ENCODE assay signal across 8 cellular contexts in the genomic region with DNA sequence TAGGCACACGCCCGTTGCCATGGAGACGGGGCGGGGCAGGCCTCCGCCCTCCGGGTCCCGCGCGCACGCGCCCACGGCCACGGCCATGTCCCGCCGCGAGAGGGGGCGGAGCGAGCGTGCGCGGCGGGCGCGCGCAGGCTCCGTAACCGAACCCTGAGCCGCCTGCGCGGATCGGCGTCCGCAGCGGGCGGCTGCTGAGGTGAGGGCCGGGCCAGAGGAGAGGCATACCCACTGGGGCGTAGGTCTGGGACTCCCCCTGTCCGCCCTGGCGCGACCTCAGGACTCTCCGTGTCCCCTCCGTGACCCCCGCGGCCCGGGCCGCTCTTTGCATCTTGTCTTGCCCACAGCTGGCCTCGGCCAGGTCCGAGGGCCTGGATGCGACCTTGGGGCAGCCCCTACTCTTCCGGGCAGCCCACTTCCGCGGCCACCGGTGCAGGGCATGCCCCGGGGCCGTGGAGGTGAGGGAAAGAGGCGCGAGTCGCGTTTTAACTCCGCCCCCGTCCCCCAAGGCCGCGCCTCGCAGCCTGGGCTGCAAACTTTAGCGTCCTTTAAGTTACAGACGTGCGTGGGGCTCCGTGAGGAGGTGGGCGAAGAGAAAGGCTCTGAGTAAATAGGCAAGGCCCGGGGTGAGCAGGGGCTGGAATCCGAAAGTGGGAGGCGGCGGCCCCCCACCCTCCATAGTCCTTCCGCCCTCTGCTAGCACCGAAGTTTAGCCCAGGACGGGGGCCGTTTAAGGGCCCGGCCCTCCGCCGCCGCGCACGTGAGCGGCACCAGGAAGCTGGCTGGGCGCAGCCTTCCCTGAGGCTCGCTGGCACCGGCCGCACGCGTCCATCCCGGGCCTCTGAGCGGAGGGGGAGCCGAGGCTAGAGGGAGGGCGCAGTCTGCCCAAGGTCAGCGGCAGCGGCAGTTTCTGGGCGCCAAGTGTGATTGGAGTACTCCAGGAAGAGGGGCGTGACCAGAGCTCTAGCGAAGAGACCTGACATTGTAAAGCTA. TPM values are rescaled to one million over a fixed set of nuclear protein-coding genes. Genes with fewer than 3 reads are reported as not detected.
DNase-seq lines count a peak whose midpoint lies in the region; ATAC-seq and TF ChIP-seq lines count a peak whose summit lies in the region.

A gene with protein sequence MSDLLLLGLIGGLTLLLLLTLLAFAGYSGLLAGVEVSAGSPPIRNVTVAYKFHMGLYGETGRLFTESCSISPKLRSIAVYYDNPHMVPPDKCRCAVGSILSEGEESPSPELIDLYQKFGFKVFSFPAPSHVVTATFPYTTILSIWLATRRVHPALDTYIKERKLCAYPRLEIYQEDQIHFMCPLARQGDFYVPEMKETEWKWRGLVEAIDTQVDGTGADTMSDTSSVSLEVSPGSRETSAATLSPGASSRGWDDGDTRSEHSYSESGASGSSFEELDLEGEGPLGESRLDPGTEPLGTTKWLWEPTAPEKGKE (plus strand): TSS at position 163 of the 993 bp plus-strand sequence. CDS start 3,053 bp downstream, outside the sequence.

- H3K27ac ChIP-seq in body of pancreas: peak within 1 kb of the TSS; percentile 58 to 96 (median 92)

- intact Hi-C loops in body of pancreas (cut with DNase I): loop anchor here (10.0 kb wide), 1 partner anchor 277 kb away; a partner anchor contains a TSS

- TF ChIP-seq CTCF in body of pancreas (IDR thresholded peaks at IDR 0.05): no peak

- H3K9me3 ChIP-seq in body of pancreas: no peaks in the 10 kb centered on the region

- H3K36me3 ChIP-seq in body of pancreas (replicated peaks in 1 of 2; ENCODE audit: insufficient read depth in 1 of 2, low read depth in 2 of 2): no peaks in the 10 kb centered on the region

- ATAC-seq in HG02763 (IDR thresholded peaks at IDR 0.05; ENCODE audit: unreplicated experiment) (peak; percentile 74), body of pancreas (peak; percentile 83)

- peaks cover 31% of the 10 kb centered on the region for H3K4me1 ChIP-seq in body of pancreas

- H3K4me3 ChIP-seq in body of pancreas (peak within 1 kb of the TSS; percentile 68 to 75), iPS-11a (ENCODE audit: low read depth, low read length) (peak within 1 kb of the TSS; percentile 69), skeletal muscle cell (ENCODE audit: low read depth, low read length) (peak within 1 kb of the TSS; percentile 96)

- no peaks in the 10 kb centered on the region for H3K27me3 ChIP-seq in body of pancreas

- WGBS in body of pancreas, 2 donors: 0 to 1% methylated on average over 21 to 84 of the region's 99 CpGs

- peak; percentile 62 to 79 (median 77) for TF ChIP-seq POLR2A in body of pancreas (IDR thresholded peaks at IDR 0.05)

- peak; percentile 8 for DNase-seq in NCI-H1694 (lab: John Stamatoyannopoulos, UW)
- no peak for DNase-seq in NCI-H1694 treated with DMSO at 0.1 percent for 48 hours (lab: John Stamatoyannopoulos, UW)
- DNase-seq in NCI-H187 (lab: John Stamatoyannopoulos, UW): peak; percentile 7 to 66
- DNase-seq in UCSD-AML1 (lab: John Stamatoyannopoulos, UW; ENCODE audit: unreplicated experiment): peak; percentile 94
- peak; percentile 90 to 92 (median 91) for DNase-seq in body of pancreas
- DNase-seq in skeletal muscle cell (ENCODE audit: low read depth): peak; percentile 20

RNA-seq across cellular contexts. Expression of the gene that starts here (rescaled TPM):
- 10 to 100 TPM; 41.2 to 44.1 TPM for total RNA-seq in body of pancreas
